10 cellular contexts compared by ENCODE assay signal in the genomic region with DNA sequence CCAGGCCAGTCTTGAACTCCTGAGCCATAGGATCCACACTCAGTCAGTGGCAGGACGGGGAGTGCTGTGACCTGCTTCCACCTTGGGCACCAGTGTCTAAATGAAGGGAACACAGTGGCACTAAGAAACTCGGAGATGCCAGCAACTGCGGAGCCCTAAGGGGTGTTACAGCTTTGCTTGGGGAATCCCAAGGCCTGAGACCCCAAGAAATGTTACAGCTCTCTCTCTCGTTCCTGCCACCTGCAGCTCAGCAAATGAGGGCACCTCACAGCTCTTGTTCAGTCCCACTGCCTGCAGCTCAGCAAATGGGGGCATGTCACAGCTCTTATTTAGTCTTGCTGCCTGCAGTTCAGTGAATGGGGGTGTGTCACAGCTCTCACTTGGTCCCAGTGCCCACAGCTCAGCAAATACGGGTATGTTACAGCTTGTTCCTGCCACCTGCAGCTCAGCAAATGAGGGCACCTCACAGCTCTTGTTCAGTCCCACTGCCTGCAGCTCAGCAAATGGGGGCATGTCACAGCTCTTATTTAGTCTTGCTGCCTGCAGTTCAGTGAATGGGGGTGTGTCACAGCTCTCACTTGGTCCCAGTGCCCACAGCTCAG. TPM values are rescaled to one million over a fixed set of nuclear protein-coding genes. Genes with fewer than 3 reads are reported as not detected.
DNase-seq lines count a peak whose midpoint lies in the region; ATAC-seq, FAIRE-seq and TF ChIP-seq lines count a peak whose summit lies in the region.
"Not testable (repeated sequence)": the region's sequence is repeated elsewhere in the genome, so short reads cannot be mapped to it uniquely, and the experiment has no call there.
"Had no signal": no experiment of that assay in that cellular context is flagged by ENCODE, and none has a peak within 500 bp of the region (broad histone marks: within the 10 kb centered on the region; RNA-seq: fewer than 3 reads in every experiment).

No MANE protein-coding gene starts in this region.

- H3K4me3 Mint-ChIP-seq in CD4-positive, CD25-positive, alpha-beta regulatory T cell; memory B cell: not testable (repeated sequence)
- peak overlapping the region; percentile 54 for H3K4me3 Mint-ChIP-seq in central memory CD8-positive, alpha-beta T cell
- H3K4me3 Mint-ChIP-seq in stimulated activated naive CD8-positive, alpha-beta T cell treated with anti-CD3 and anti-CD28 coated beads, Interleukin-15, Interleukin-2, amounts not matched to agents 100 ng/mL and 50 ng/mL, for 24 hours: peak overlapping the region; percentile 3

- H3K4me1 ChIP-seq in CD4-positive, CD25-positive, alpha-beta regulatory T cell (ENCODE audit: control insufficient read depth, insufficient read depth, low read length, poor library complexity, severe bottlenecking): peaks cover 43% of the 10 kb centered on the region
- not testable (repeated sequence) for H3K4me1 ChIP-seq in RWPE2 (ENCODE audit: insufficient read depth, poor library complexity, severe bottlenecking)

- not testable (repeated sequence) for H3K27me3 ChIP-seq in CD4-positive, CD25-positive, alpha-beta regulatory T cell (ENCODE audit: control insufficient read depth, insufficient read depth, low read length); RWPE2 (ENCODE audit: insufficient read depth, poor library complexity, severe bottlenecking)

- DNase-seq in CD4-positive, CD25-positive, alpha-beta regulatory T cell; GM18507 (ENCODE audit: extremely low spot score, insufficient read length, low read depth); RWPE2 (ENCODE audit: low spot score); memory B cell (ENCODE audit: low spot score in 2 of 2): not testable (repeated sequence)
- DNase-seq in activated T-cell treated with anti-CD3 and anti-CD28 coated beads, Interleukin-2, amount 50 U/mL, for 1 hour: peak; percentile 37
- DNase-seq in central memory CD8-positive, alpha-beta T cell (ENCODE audit: low spot score in 2 of 2): peak in 1 of 2 donors; percentile 11

- H3K27me3 Mint-ChIP-seq in CD4-positive, CD25-positive, alpha-beta regulatory T cell; central memory CD8-positive, alpha-beta T cell; memory B cell; stimulated activated naive CD8-positive, alpha-beta T cell treated with anti-CD3 and anti-CD28 coated beads, Interleukin-15, Interleukin-2, amounts not matched to agents 100 ng/mL and 50 ng/mL, for 24 hours: not testable (repeated sequence)

- not testable (repeated sequence) for H3K9me3 Mint-ChIP-seq in CD4-positive, CD25-positive, alpha-beta regulatory T cell; central memory CD8-positive, alpha-beta T cell; memory B cell; stimulated activated naive CD8-positive, alpha-beta T cell treated with anti-CD3 and anti-CD28 coated beads, Interleukin-15, Interleukin-2, amounts not matched to agents 100 ng/mL and 50 ng/mL, for 24 hours

- peak overlapping the region; percentile 52 to 82 (median 80) for H3K27ac Mint-ChIP-seq in CD4-positive, CD25-positive, alpha-beta regulatory T cell
- H3K27ac Mint-ChIP-seq in central memory CD8-positive, alpha-beta T cell (ENCODE audit: low read depth); memory B cell; stimulated activated naive CD8-positive, alpha-beta T cell treated with anti-CD3 and anti-CD28 coated beads, Interleukin-15, Interleukin-2, amounts not matched to agents 100 ng/mL and 50 ng/mL, for 24 hours: not testable (repeated sequence)

- H3K36me3 Mint-ChIP-seq in CD4-positive, CD25-positive, alpha-beta regulatory T cell; central memory CD8-positive, alpha-beta T cell (ENCODE audit: insufficient read depth); memory B cell; stimulated activated naive CD8-positive, alpha-beta T cell treated with anti-CD3 and anti-CD28 coated beads, Interleukin-15, Interleukin-2, amounts not matched to agents 100 ng/mL and 50 ng/mL, for 24 hours (ENCODE audit: low read depth): not testable (repeated sequence)

- TF ChIP-seq CTCF in RWPE2 (IDR thresholded peaks at IDR 0.05; ENCODE audit: poor library complexity, severe bottlenecking): not testable (repeated sequence)

- not testable (repeated sequence) for H3K36me3 ChIP-seq in CD4-positive, CD25-positive, alpha-beta regulatory T cell (ENCODE audit: control insufficient read depth, insufficient read depth, low read length); RWPE2 (ENCODE audit: low read depth)

- peak; percentile 19 to 61 for ATAC-seq in CD4-positive, CD25-positive, alpha-beta regulatory T cell (ENCODE audit: low read depth in 2 of 2)
- ATAC-seq in RWPE2 (ENCODE audit: low read depth) (0 out of 3 replicates have a peak, but pooled peaks have one; percentile 19), memory B cell (ENCODE audit: low read depth) (peak; percentile 9)
- ATAC-seq in central memory CD8-positive, alpha-beta T cell (replicated peaks; ENCODE audit: extremely low read depth, poor library complexity, severe bottlenecking): peak; percentile 61

- H3K4me1 Mint-ChIP-seq in CD4-positive, CD25-positive, alpha-beta regulatory T cell: peaks cover 14 to 40% (median 20%) of the 10 kb centered on the region in 4 donors
- H3K4me1 Mint-ChIP-seq in central memory CD8-positive, alpha-beta T cell: peaks cover 39% of the 10 kb centered on the region
- H3K4me1 Mint-ChIP-seq in memory B cell: peaks cover 16% of the 10 kb centered on the region
- H3K4me1 Mint-ChIP-seq in stimulated activated naive CD8-positive, alpha-beta T cell treated with anti-CD3 and anti-CD28 coated beads, Interleukin-15, Interleukin-2, amounts not matched to agents 100 ng/mL and 50 ng/mL, for 24 hours (ENCODE audit: low read depth): peaks cover 67% of the 10 kb centered on the region

- not testable (repeated sequence) for H3K4me3 ChIP-seq in CD4-positive, CD25-positive, alpha-beta regulatory T cell (ENCODE audit: low read depth, low read length); RWPE2 (ENCODE audit: severe bottlenecking)

- peak overlapping the region; percentile 96 for H3K27ac ChIP-seq in CD4-positive, CD25-positive, alpha-beta regulatory T cell (ENCODE audit: insufficient read depth, low read length, poor library complexity, severe bottlenecking)
- not testable (repeated sequence) for H3K27ac ChIP-seq in RWPE2 (ENCODE audit: poor library complexity, severe bottlenecking)

- H3K9me3 ChIP-seq in CD4-positive, CD25-positive, alpha-beta regulatory T cell (ENCODE audit: control insufficient read depth in 2 of 2, low read length in 2 of 2); RWPE2 (ENCODE audit: severe bottlenecking): not testable (repeated sequence)

- peak; percentile 83 for FAIRE-seq in GM18507 (lab: Jason Lieb, UNC)

RNA-seq across cellular contexts. Expression of a gene that starts 2.5 kb away (rescaled TPM):
- total RNA-seq in CD4-positive, CD25-positive, alpha-beta regulatory T cell: 290 TPM
- 100 to 1,000 TPM; 196 to 269 (median 240) TPM for polyA plus RNA-seq in CD4-positive, CD25-positive, alpha-beta regulatory T cell
- total RNA-seq: IMR-90, PC-9 had no signal
- polyA plus RNA-seq: A549, IMR-90 had no signal

RNA-seq across cellular contexts. Expression of a gene that starts 24.9 kb away (rescaled TPM):
- 0.76 TPM for total RNA-seq in CD4-positive, CD25-positive, alpha-beta regulatory T cell
- under 1 TPM; 0.07 to 0.88 (median 0.15) TPM for polyA plus RNA-seq in CD4-positive, CD25-positive, alpha-beta regulatory T cell
- total RNA-seq: IMR-90 had no signal
- polyA plus RNA-seq: IMR-90 had no signal

Comparison
In these comparisons a context has a peak if more than half of its experiments do, and no peak if none do; other contexts are left out.
1. ATAC-seq: peak in every context shown above with its lines; median percentile 61 in central memory CD8-positive, alpha-beta T cell; 40 in CD4-positive, CD25-positive, alpha-beta regulatory T cell; 19 in RWPE2; 9 in memory B cell.